13 cellular contexts compared by ENCODE assay signal in the genomic region with DNA sequence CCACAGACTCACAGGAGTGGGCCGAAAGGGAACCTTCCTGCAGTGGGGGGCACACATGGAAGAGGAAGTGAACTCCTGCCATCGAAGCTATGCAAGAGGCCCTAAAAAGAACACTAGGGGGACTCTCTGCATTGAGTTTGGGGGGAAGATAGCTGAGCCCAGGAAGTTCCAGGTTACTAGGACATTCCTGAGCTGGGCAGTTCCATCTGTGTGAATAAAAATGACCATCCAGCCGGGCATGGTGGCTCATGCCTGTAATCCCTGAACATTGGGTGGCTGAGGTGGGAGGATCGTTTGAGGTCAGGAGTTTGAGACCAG.
DNase-seq lines count a peak whose midpoint lies in the region; ATAC-seq and TF ChIP-seq lines count a peak whose summit lies in the region.
"Had no signal": no experiment of that assay in that cellular context is flagged by ENCODE, and none has a peak within 500 bp of the region (broad histone marks: within the 10 kb centered on the region; RNA-seq: fewer than 3 reads in every experiment).

No MANE protein-coding gene starts in this region.

- H3K4me3 Mint-ChIP-seq in activated T-cell treated with anti-CD3 and anti-CD28 coated beads, Interleukin-2, amount 50 U/mL, for 24 hours, result no peak overlapping the region
- H3K4me3 Mint-ChIP-seq: activated T-cell treated with anti-CD3 and anti-CD28 coated beads, Interleukin-2, amount 50 U/mL, for 4 hours had no signal

- H2BK20ac ChIP-seq in IMR-90 (ENCODE audit: low read depth, low read length), result peak overlapping the region; percentile 95

- no peak for TF ChIP-seq POLR2A in IMR-90 (IDR thresholded peaks at IDR 0.05; ENCODE audit: low read depth, low read length)

- no CpG with 5 or more reads among the region's 4 CpGs for WGBS in IMR-90 (ENCODE audit: extremely low coverage in 2 of 2, insufficient read length in 1 of 2), 2 experiments

- peak overlapping the region; percentile 84 for H2AFZ ChIP-seq in IMR-90 (replicated peaks; ENCODE audit: low read length, poor library complexity)
- peak overlapping the region; percentile 79 for H2AFZ ChIP-seq in osteoblast (ENCODE audit: low read length)

- peak overlapping the region; percentile 78 for H3K18ac ChIP-seq in IMR-90 (ENCODE audit: low read depth, low read length)

- H3K36me3 Mint-ChIP-seq in activated T-cell treated with anti-CD3 and anti-CD28 coated beads, Interleukin-2, amount 50 U/mL, for 24 hours (ENCODE audit: low read depth), result peaks cover 3% of the 10 kb centered on the region

- H2BK120ac ChIP-seq in IMR-90 (ENCODE audit: low read depth, low read length), result peak overlapping the region; percentile 96

- peak overlapping the region; percentile 18; the same call in 1 of the 2 replicates for H4K5ac ChIP-seq in IMR-90 (ENCODE audit: low read depth, low read length)

- DNase-seq in EH (ENCODE audit: low read depth) (peak; percentile 60), IMR-90 (no peak), choroid plexus epithelial cell (ENCODE audit: low read depth) (peak; percentile 51), osteoblast (ENCODE audit: insufficient read length, low spot score, missing footprints) (peak; percentile 78), SKM-1 treated with dmso at 0.1 percent for 144 hours (lab: John Stamatoyannopoulos, UW; ENCODE audit: unreplicated experiment) (no peak)
- no peak for DNase-seq in activated T-cell treated with anti-CD3 and anti-CD28 coated beads, Interleukin-2, amount 50 U/mL, for 24 hours
- DNase-seq: activated CD4-positive, CD25-positive, alpha-beta regulatory T cell treated with anti-CD3 and anti-CD28 coated beads, Interleukin-2, amount 50 U/mL, for 72 hours; activated T-cell treated with anti-CD3 and anti-CD28 coated beads, Interleukin-2, amount 50 U/mL, for 4 hours; NCI-H526 treated with DMSO at 0.1 percent for 48 hours; testis had no signal

- H2AK5ac ChIP-seq in IMR-90 (ENCODE audit: low read depth, low read length), result no peak overlapping the region; the same call in 1 of the 2 replicates

- no TSS peak for BruUV-seq in IMR-90 (replicated peaks; lab: Mats Ljungman, UMichigan)

- peak overlapping the region; percentile 48; the same call in 1 of the 2 replicates for H3K14ac ChIP-seq in IMR-90 (replicated peaks; ENCODE audit: low read depth, low read length)

- peak overlapping the region; percentile 73 for H2AK9ac ChIP-seq in IMR-90 (replicated peaks; ENCODE audit: low read depth, low read length, poor library complexity)

- H3K27me3 ChIP-seq in IMR-90 (ENCODE audit: control insufficient read depth, insufficient read depth, low read length) (no peaks in the 10 kb centered on the region), osteoblast (ENCODE audit: insufficient read depth, low read length) (no peaks in the 10 kb centered on the region)
- H3K27me3 ChIP-seq: testis had no signal

- peak overlapping the region; percentile 66 for H3K4me2 ChIP-seq in IMR-90 (ENCODE audit: low read depth, low read length)
- H3K4me2 ChIP-seq in osteoblast (ENCODE audit: insufficient read depth, low read length), result peak overlapping the region; percentile 85

- H3K79me2 ChIP-seq in osteoblast (ENCODE audit: insufficient read depth, low read length), result no peaks in the 10 kb centered on the region

- H3K27ac ChIP-seq in IMR-90 (ENCODE audit: insufficient read depth, low read length) (peak overlapping the region; percentile 75), osteoblast (ENCODE audit: low read depth, low read length) (peak overlapping the region; percentile 89)
- H3K27ac ChIP-seq: testis had no signal

- H3K9ac ChIP-seq in IMR-90 (ENCODE audit: low read depth, low read length), result peak overlapping the region; percentile 8; the same call in 1 of the 2 replicates

- H3K4ac ChIP-seq in IMR-90 (ENCODE audit: low read depth, low read length), result peak overlapping the region; percentile 84

- CTCF ChIA-PET in IMR-90 (lab: Yijun Ruan, JAX), result no interaction called here

- POLR2A ChIA-PET in IMR-90 (lab: Charles Lee; ENCODE audit: unreplicated experiment), result no interaction called here

- dilution Hi-C loops in IMR-90 (cut with HindIII; ENCODE audit: low sequenced_read_pairs, unreplicated experiment), result no loop called here

- peak; percentile 5 for ATAC-seq in IMR-90 (ENCODE audit: low read depth)
- ATAC-seq in GM21447 (IDR thresholded peaks at IDR 0.05; ENCODE audit: unreplicated experiment), result no peak
- no peak for ATAC-seq in GM21717 (IDR thresholded peaks at IDR 0.05; ENCODE audit: unreplicated experiment)
- ATAC-seq: activated T-cell treated with anti-CD3 and anti-CD28 coated beads, Interleukin-2, amount 50 U/mL, for 4 hours; esophagus mucosa had no signal

- peak overlapping the region; percentile 73 for H4K91ac ChIP-seq in IMR-90 (ENCODE audit: insufficient read depth, low read depth, low read length)

- no peak overlapping the region for H3K27ac Mint-ChIP-seq in activated T-cell treated with anti-CD3 and anti-CD28 coated beads, Interleukin-2, amount 50 U/mL, for 24 hours

- no peak for TF ChIP-seq RAD21 in IMR-90 (IDR thresholded peaks at IDR 0.05; ENCODE audit: low read length)

- H4K20me1 ChIP-seq in IMR-90 (ENCODE audit: insufficient read depth, low read length) (peaks cover 7% of the 10 kb centered on the region), osteoblast (ENCODE audit: insufficient read depth, low read length) (no peaks in the 10 kb centered on the region)

- TF ChIP-seq CTCF in IMR-90 (conservative IDR thresholded peaks at IDR 0.05; ENCODE audit: low read depth, low read length), result no peak
- peak; percentile 69 for TF ChIP-seq CTCF in choroid plexus epithelial cell (conservative IDR thresholded peaks at IDR 0.05; ENCODE audit: low read depth, low read length)
- peak; percentile 46 for TF ChIP-seq CTCF in osteoblast (IDR thresholded peaks at IDR 0.05; ENCODE audit: extremely low read depth, low read depth, low read length)

- H3K27me3 Mint-ChIP-seq in activated T-cell treated with anti-CD3 and anti-CD28 coated beads, Interleukin-2, amount 50 U/mL, for 24 hours, result peaks cover 4% of the 10 kb centered on the region

- no peaks in the 10 kb centered on the region for H3K4me1 Mint-ChIP-seq in activated T-cell treated with anti-CD3 and anti-CD28 coated beads, Interleukin-2, amount 50 U/mL, for 24 hours (ENCODE audit: low read depth)

- H4K8ac ChIP-seq in IMR-90 (ENCODE audit: low read depth in 2 of 2, low read length in 2 of 2), result peak overlapping the region; percentile 54 to 70; a peak in 2 of 4 replicates

- no peaks in the 10 kb centered on the region for H3K79me1 ChIP-seq in IMR-90 (ENCODE audit: low read depth in 1 of 2, low read length in 2 of 2)

- H3K9me3 ChIP-seq in IMR-90 (ENCODE audit: control insufficient read depth, insufficient read depth, low read length) (peaks cover 9% of the 10 kb centered on the region), osteoblast (ENCODE audit: low read depth, low read length) (peaks cover 12% of the 10 kb centered on the region)
- H3K9me3 ChIP-seq: testis had no signal

- intact Hi-C loops in IMR-90 (cut with micrococcal nuclease), result no loop called here

- H3K4me3 ChIP-seq in IMR-90 (ENCODE audit: insufficient read depth, low read depth, low read length), result no peak overlapping the region
- no peak overlapping the region for H3K4me3 ChIP-seq in choroid plexus epithelial cell (ENCODE audit: low read depth, low read length)
- peak overlapping the region; percentile 46 for H3K4me3 ChIP-seq in osteoblast (ENCODE audit: insufficient read depth, low read length)
- H3K4me3 ChIP-seq: testis had no signal

- peaks cover 27% of the 10 kb centered on the region for H3K9me3 Mint-ChIP-seq in activated T-cell treated with anti-CD3 and anti-CD28 coated beads, Interleukin-2, amount 50 U/mL, for 24 hours

- H2BK15ac ChIP-seq in IMR-90 (ENCODE audit: low read depth, low read length), result peak overlapping the region; percentile 11; the same call in 2 of the 3 replicates

- H3K9me1 ChIP-seq in IMR-90 (ENCODE audit: insufficient read depth, low read length), result peaks cover 14% of the 10 kb centered on the region; the same call in 1 of the 2 replicates

- in situ Hi-C loops in IMR-90 (cut with MboI; ENCODE audit: low sequenced_read_pairs), result no loop called here

- peak overlapping the region; percentile 58; the same call in 1 of the 2 replicates for H3K56ac ChIP-seq in IMR-90 (ENCODE audit: extremely low read depth, insufficient read depth, low read length)

- H2BK5ac ChIP-seq in IMR-90 (ENCODE audit: low read depth, low read length, poor library complexity, severe bottlenecking), result peak overlapping the region; percentile 68

- H3K36me3 ChIP-seq in IMR-90 (ENCODE audit: control insufficient read depth, insufficient read depth, low read length) (no peaks in the 10 kb centered on the region), osteoblast (ENCODE audit: insufficient read depth, low read length) (no peaks in the 10 kb centered on the region)

- H3K4me1 ChIP-seq in IMR-90 (ENCODE audit: control insufficient read depth, insufficient read depth, low read length) (peaks cover 24% of the 10 kb centered on the region), osteoblast (ENCODE audit: insufficient read depth, low read length) (peaks cover 56% of the 10 kb centered on the region)

- H3K23ac ChIP-seq in IMR-90 (ENCODE audit: low read depth, low read length), result 0 out of 2 replicates have a peak overlapping the region, but pooled peaks have one; percentile 91

TF ChIP-seq in IMR-90, 13 proteins besides CTCF, POLR2A, EP300 and RAD21:
- TF ChIP-seq MAFK (IDR thresholded peaks at IDR 0.05; ENCODE audit: low read depth, low read length) (no peak), MXI1 (IDR thresholded peaks at IDR 0.05; ENCODE audit: borderline replicate concordance, low read depth, low read length) (no peak), CEBPB (IDR thresholded peaks at IDR 0.05; ENCODE audit: low read depth, low read length) (no peak), SMC3 (IDR thresholded peaks at IDR 0.05; ENCODE audit: low read depth, low read length) (no peak), CHD1 (IDR thresholded peaks at IDR 0.05; ENCODE audit: low read depth, low read length) (no peak), MAZ (IDR thresholded peaks at IDR 0.05; ENCODE audit: borderline replicate concordance, low read depth, low read length) (no peak)

Comparison
In these comparisons a context has a peak if more than half of its experiments do, and no peak if none do; other contexts are left out.
1. DNase-seq: peak in EH (single experiment), choroid plexus epithelial cell (single experiment) and osteoblast (single experiment); none in IMR-90 (single experiment), activated T-cell treated with anti-CD3 and anti-CD28 coated beads, Interleukin-2, amount 50 U/mL, for 24 hours (single experiment) and SKM-1 treated with dmso at 0.1 percent for 144 hours (single experiment).